17 cellular contexts compared by ENCODE assay signal in genomic region chr14:61176686-61177085, GRCh38.
DNase-seq lines count a peak whose midpoint lies in the region; ATAC-seq, FAIRE-seq and TF ChIP-seq lines count a peak whose summit lies in the region.
"Had no signal": no experiment of that assay in that cellular context is flagged by ENCODE, and none has a peak within 500 bp of the region (broad histone marks: within the 10 kb centered on the region; RNA-seq: fewer than 3 reads in every experiment).

No MANE protein-coding gene starts in this region.

- intact Hi-C loops in activated CD8-positive, alpha-beta T cell treated with anti-CD3 and anti-CD28 coated beads for 36 hours (cut with micrococcal nuclease): no loop called here

- FAIRE-seq in A204.1 (lab: Jason Lieb, UNC) (peak; percentile 83), urothelium cell line (lab: Jason Lieb, UNC) (no peak)

- peaks cover 29% of the 10 kb centered on the region for H3K4me1 Mint-ChIP-seq in activated CD8-positive, alpha-beta T cell treated with anti-CD3 and anti-CD28 coated beads for 36 hours (ENCODE audit: low read depth)

- no peaks in the 10 kb centered on the region for H3K79me2 ChIP-seq in ACC112 (ENCODE audit: control insufficient read depth, insufficient read depth, low read length, unreplicated experiment)

- H3K4me3 Mint-ChIP-seq in activated CD8-positive, alpha-beta T cell treated with anti-CD3 and anti-CD28 coated beads for 36 hours: no peak overlapping the region

- H3K27me3 Mint-ChIP-seq in activated CD8-positive, alpha-beta T cell treated with anti-CD3 and anti-CD28 coated beads for 36 hours: peaks cover 14% of the 10 kb centered on the region

- H3K27me3 ChIP-seq in ACC112 (ENCODE audit: insufficient read depth, low read length) (no peaks in the 10 kb centered on the region), SJSA1 (replicated peaks) (no peaks in the 10 kb centered on the region)
- H3K27me3 ChIP-seq: SJCRH30 had no signal

- no peak for TF ChIP-seq CTCF in activated CD8-positive, alpha-beta T cell treated with anti-CD3 and anti-CD28 coated beads for 36 hours (IDR thresholded peaks at IDR 0.05)

- H3K4me1 ChIP-seq in ACC112 (ENCODE audit: control insufficient read depth, insufficient read depth, low read length, unreplicated experiment) (peaks cover 44% of the 10 kb centered on the region), SJSA1 (replicated peaks) (peaks cover 43% of the 10 kb centered on the region)
- H3K4me1 ChIP-seq: HAP-1 had no signal

- H2AFZ ChIP-seq in ACC112 (ENCODE audit: low read length, unreplicated experiment): no peak overlapping the region

- CTCF ChIA-PET in activated CD8-positive, alpha-beta T cell treated with anti-CD3 and anti-CD28 coated beads for 36 hours (lab: Charles Lee): no interaction called here

- no peaks in the 10 kb centered on the region for H3K9me3 ChIP-seq in SJSA1 (replicated peaks)
- H3K9me3 ChIP-seq: HAP-1 had no signal

- no peaks in the 10 kb centered on the region for H3K36me3 ChIP-seq in ACC112 (ENCODE audit: insufficient read depth, low read length)
- H3K36me3 ChIP-seq in SJSA1: no peaks in the 10 kb centered on the region
- H3K36me3 ChIP-seq: HAP-1, SJCRH30 had no signal

- H3K9me3 Mint-ChIP-seq in activated CD8-positive, alpha-beta T cell treated with anti-CD3 and anti-CD28 coated beads for 36 hours: peaks cover 8% of the 10 kb centered on the region

- no peak for ATAC-seq in activated CD8-positive, alpha-beta T cell treated with anti-CD3 and anti-CD28 coated beads for 36 hours

- POLR2A ChIA-PET in activated CD8-positive, alpha-beta T cell treated with anti-CD3 and anti-CD28 coated beads for 36 hours (lab: Charles Lee): no interaction called here

- DNase-seq in SJSA1 (ENCODE audit: low read depth in 1 of 2, low spot score in 2 of 2) (no peak), epithelial cell of prostate (ENCODE audit: low read depth, low spot score) (no peak), urothelium cell line (ENCODE audit: low spot score) (no peak), NCI-H2081 treated with DMSO at 0.1 percent for 48 hours (lab: John Stamatoyannopoulos, UW) (no peak)
- DNase-seq in activated CD8-positive, alpha-beta T cell treated with anti-CD3 and anti-CD28 coated beads for 36 hours: no peak
- DNase-seq: CD4-positive, alpha-beta memory T cell; KG1; NCI-H1436; NCI-H2029; NCI-H2171 treated with DMSO at 0.1 percent for 48 hours; NCI-H446 treated with DMSO at 0.1 percent for 48 hours; NK-92 treated with Interleukin-12 subunit alpha and Interleukin-12 subunit beta, amount 100 ng/mL, for 24 hours; OCI-M1; SJCRH30 had no signal

- 0 out of 2 replicates have a peak overlapping the region, but pooled peaks have one; percentile 1 for H3K27ac ChIP-seq in ACC112 (ENCODE audit: low read depth, low read length)
- H3K27ac ChIP-seq in SJSA1: peak overlapping the region; percentile 99
- H3K27ac ChIP-seq in epithelial cell of prostate: peak overlapping the region; percentile 99

- no peaks in the 10 kb centered on the region for H3K36me3 Mint-ChIP-seq in activated CD8-positive, alpha-beta T cell treated with anti-CD3 and anti-CD28 coated beads for 36 hours (ENCODE audit: low read depth)
- H3K36me3 Mint-ChIP-seq: CD4-positive, alpha-beta memory T cell had no signal

- no peak overlapping the region for H3K27ac Mint-ChIP-seq in activated CD8-positive, alpha-beta T cell treated with anti-CD3 and anti-CD28 coated beads for 36 hours

- H3K4me3 ChIP-seq in ACC112 (ENCODE audit: low read depth, low read length) (no peak overlapping the region), SJSA1 (no peak overlapping the region)
- H3K4me3 ChIP-seq: HAP-1, SJCRH30 had no signal

Comparison
In these comparisons a context has a peak if more than half of its experiments do, and no peak if none do; other contexts are left out.
1. H3K27ac ChIP-seq: peak in every context shown above with its lines; median percentile 99 in SJSA1; 99 in epithelial cell of prostate; 1 in ACC112.